In the genomic region with DNA sequence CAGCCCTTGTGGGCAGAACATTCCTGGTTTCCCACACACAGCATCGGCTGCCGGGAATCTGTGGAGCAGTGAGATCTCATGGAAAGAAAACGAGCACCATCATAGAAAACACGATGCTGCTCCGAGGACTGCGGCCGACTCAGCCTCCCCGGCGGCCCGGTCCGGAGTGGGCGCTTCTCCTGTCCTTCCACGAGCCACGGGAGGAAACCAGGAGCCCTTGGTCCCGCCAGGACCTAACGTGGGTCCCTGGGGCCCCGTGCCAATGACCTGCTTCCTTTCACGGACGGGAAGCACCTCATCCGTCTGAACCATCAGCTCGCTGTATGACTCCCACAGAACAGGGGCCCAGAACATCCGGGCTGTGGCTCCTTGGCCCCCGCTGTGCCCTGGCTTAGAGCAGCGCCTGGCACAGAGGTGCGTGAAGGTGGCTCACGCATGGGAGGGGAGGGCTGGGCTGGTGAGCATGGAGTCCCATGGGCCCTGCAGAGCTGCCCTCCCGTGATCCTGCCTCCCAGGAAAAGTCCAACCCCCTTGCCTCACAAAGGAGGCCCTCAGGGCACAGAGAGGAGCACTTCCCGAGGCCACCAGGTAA, we compare ENCODE assay signal across 16 cellular contexts.
"Had no signal": no experiment of that assay in that cellular context is flagged by ENCODE, and none has a peak within 500 bp of the region (broad histone marks: within the 10 kb centered on the region; RNA-seq: fewer than 3 reads in every experiment).

No MANE protein-coding gene starts in this region.

- DNase-seq: activated CD4-positive, alpha-beta T cell treated with anti-CD3 and anti-CD28 coated beads for 4 hours; activated CD8-positive, alpha-beta memory T cell treated with anti-CD3 and anti-CD28 coated beads for 24 hours; esophagus squamous epithelium; foreskin fibroblast; mesenchymal stem cell; stimulated activated CD4-positive, alpha-beta T cell treated with anti-CD3 and anti-CD28 coated beads, Interleukin-2, amount 100 ng/mL, for 24 hours; stimulated activated naive CD8-positive, alpha-beta T cell treated with anti-CD3 and anti-CD28 coated beads, Interleukin-15, Interleukin-2, amounts not matched to agents 100 U/mL and 50 U/mL, for 24 hours; T-cell; WERI-Rb-1 had no signal

- ATAC-seq: sciatic nerve; stimulated activated naive CD8-positive, alpha-beta T cell treated with anti-CD3 and anti-CD28 coated beads, Interleukin-15, Interleukin-2, amounts not matched to agents 100 U/mL and 50 U/mL, for 24 hours had no signal

- H3K27me3 Mint-ChIP-seq: activated naive CD4-positive, alpha-beta T cell treated with anti-CD3 and anti-CD28 coated beads, Interleukin-2, amount 50 U/mL, for 24 hours; brain; T-cell; type B pancreatic cell had no signal

- H3K4me3 ChIP-seq: esophagus squamous epithelium, SK-N-MC, suprapubic skin had no signal

- H3K27ac ChIP-seq: esophagus squamous epithelium, neutrophil, SK-N-MC, suprapubic skin had no signal

- H3K4me3 Mint-ChIP-seq: activated naive CD4-positive, alpha-beta T cell treated with anti-CD3 and anti-CD28 coated beads, Interleukin-2, amount 50 U/mL, for 24 hours; brain; type B pancreatic cell had no signal

- H3K27me3 ChIP-seq: esophagus squamous epithelium, neutrophil, suprapubic skin had no signal

- H3K4me1 Mint-ChIP-seq: brain had no signal

- H3K36me3 ChIP-seq: suprapubic skin had no signal

- H3K9me3 Mint-ChIP-seq: activated naive CD4-positive, alpha-beta T cell treated with anti-CD3 and anti-CD28 coated beads, Interleukin-2, amount 50 U/mL, for 24 hours; T-cell; type B pancreatic cell had no signal

- H3K27ac Mint-ChIP-seq: activated naive CD4-positive, alpha-beta T cell treated with anti-CD3 and anti-CD28 coated beads, Interleukin-2, amount 50 U/mL, for 24 hours had no signal

- H3K9me3 ChIP-seq: esophagus squamous epithelium, neutrophil, suprapubic skin had no signal
